Comparison of ENCODE assay signal across 5 cellular contexts in genomic region chr3:193992062-193992461, GRCh38.
"Had no signal": no experiment of that assay in that cellular context is flagged by ENCODE, and none has a peak within 500 bp of the region (broad histone marks: within the 10 kb centered on the region; RNA-seq: fewer than 3 reads in every experiment).

No MANE protein-coding gene starts in this region.

- H3K4me3 ChIP-seq: GM23338, K562 had no signal

- ATAC-seq: GM23338 had no signal

- H3K4me2 ChIP-seq: GM23338 had no signal

- DNase-seq: H9, HCEC 1CT, IMR-90 had no signal
